In genomic region chr1:212488436-212489283, GRCh38 we compare ENCODE assay signal across 8 cellular contexts. TPM values are rescaled to one million over a fixed set of nuclear protein-coding genes. Genes with fewer than 3 reads are reported as not detected.
A peak's percentile ranks its signal among the peaks of the same experiment; 100 is the strongest.
DNase-seq lines count a peak whose midpoint lies in the region; ATAC-seq and TF ChIP-seq lines count a peak whose summit lies in the region.

No MANE protein-coding gene starts in this region.

- CTCF ChIA-PET in activated CD8-positive, alpha-beta T cell treated with anti-CD3 and anti-CD28 coated beads, Interleukin-2, amount 10 ng/mL, durations not matched to agents 7 days and 5 days (lab: Charles Lee) = interaction anchor here (0.6 to 1.6 kb wide), 4 partner anchors 11 to 293 kb away, joined by 3 to 11 read pairs (median 4); no protein-coding TSS in a partner anchor

- no peaks in the 10 kb centered on the region for H3K9me3 Mint-ChIP-seq in activated CD8-positive, alpha-beta T cell treated with anti-CD3 and anti-CD28 coated beads, Interleukin-2, amount 10 ng/mL, durations not matched to agents 7 days and 5 days (ENCODE audit: insufficient read depth)

- H3K4me3 Mint-ChIP-seq in activated CD8-positive, alpha-beta T cell treated with anti-CD3 and anti-CD28 coated beads, Interleukin-2, amount 10 ng/mL, durations not matched to agents 7 days and 5 days = no peak overlapping the region

- POLR2A ChIA-PET in activated CD8-positive, alpha-beta T cell treated with anti-CD3 and anti-CD28 coated beads, Interleukin-2, amount 10 ng/mL, durations not matched to agents 7 days and 5 days (lab: Charles Lee) = interaction anchor here (1.4 kb wide), 1 partner anchor 120 kb away, joined by 3 read pairs; the partner anchor contains the start of gene ATF3

- no peaks in the 10 kb centered on the region for H3K4me1 Mint-ChIP-seq in activated CD8-positive, alpha-beta T cell treated with anti-CD3 and anti-CD28 coated beads, Interleukin-2, amount 10 ng/mL, durations not matched to agents 7 days and 5 days (ENCODE audit: low read depth)

- H3K27ac Mint-ChIP-seq in activated CD8-positive, alpha-beta T cell treated with anti-CD3 and anti-CD28 coated beads, Interleukin-2, amount 10 ng/mL, durations not matched to agents 7 days and 5 days = no peak overlapping the region

- no peaks in the 10 kb centered on the region for H3K27me3 ChIP-seq in right atrium auricular region

- no peaks in the 10 kb centered on the region for H3K9me3 ChIP-seq in right atrium auricular region

- H3K36me3 Mint-ChIP-seq in activated CD8-positive, alpha-beta T cell treated with anti-CD3 and anti-CD28 coated beads, Interleukin-2, amount 10 ng/mL, durations not matched to agents 7 days and 5 days (ENCODE audit: low read depth) = no peaks in the 10 kb centered on the region

- no peaks in the 10 kb centered on the region for H3K36me3 ChIP-seq in right atrium auricular region

- no peak overlapping the region for H3K4me3 ChIP-seq in right atrium auricular region

- peaks cover 0 to 6% of the 10 kb centered on the region in 2 donors for H3K4me1 ChIP-seq in right atrium auricular region

- TF ChIP-seq CTCF in right atrium auricular region (IDR thresholded peaks at IDR 0.05) = no peak

- ATAC-seq in GM19452 (IDR thresholded peaks at IDR 0.05; ENCODE audit: unreplicated experiment) = peak; percentile 71
- ATAC-seq in HG03520 (IDR thresholded peaks at IDR 0.05; ENCODE audit: unreplicated experiment) = peak; percentile 85
- ATAC-seq in activated CD8-positive, alpha-beta T cell treated with anti-CD3 and anti-CD28 coated beads, Interleukin-2, amount 10 ng/mL, durations not matched to agents 7 days and 5 days = peak; percentile 54
- ATAC-seq in GM21528 (IDR thresholded peaks at IDR 0.05; ENCODE audit: low FRiP score, unreplicated experiment) = no peak

- peak overlapping the region in 1 of 2 donors; percentile 37 for H3K27ac ChIP-seq in right atrium auricular region

- DNase-seq in EL = peak; percentile 36
- DNase-seq in activated CD8-positive, alpha-beta T cell treated with anti-CD3 and anti-CD28 coated beads, Interleukin-2, amount 10 ng/mL, durations not matched to agents 7 days and 5 days = no peak
- peak; percentile 92 for DNase-seq in right atrium auricular region (ENCODE audit: low spot score)
- DNase-seq in stimulated activated CD8-positive, alpha-beta memory T cell treated with anti-CD3 and anti-CD28 coated beads, Interleukin-4, amount 100 ng/mL, for 24 hours (ENCODE audit: low read depth) = peak; percentile 9
- DNase-seq in NCI-H82 treated with DMSO at 0.1 percent for 48 hours (lab: John Stamatoyannopoulos, UW; ENCODE audit: unreplicated experiment) = no peak

- H3K27me3 Mint-ChIP-seq in activated CD8-positive, alpha-beta T cell treated with anti-CD3 and anti-CD28 coated beads, Interleukin-2, amount 10 ng/mL, durations not matched to agents 7 days and 5 days (ENCODE audit: low read depth) = peaks cover 9% of the 10 kb centered on the region

RNA-seq across cellular contexts. Expression of gene NENF, which starts 55.9 kb away (rescaled TPM):
- total RNA-seq in activated CD8-positive, alpha-beta T cell treated with anti-CD3 and anti-CD28 coated beads, Interleukin-2, amount 10 ng/mL, durations not matched to agents 7 days and 5 days = 10 to 100 TPM; 29.2 to 29.3 TPM
- 100 to 1,000 TPM in 1 of 2 donors, 10 to 100 TPM in 1; 56.8 to 134 TPM for total RNA-seq in right atrium auricular region

Comparison
In these comparisons a context has a peak if more than half of its experiments do, and no peak if none do; other contexts are left out.
1. DNase-seq: peak in EL (single experiment), right atrium auricular region (single experiment) and stimulated activated CD8-positive, alpha-beta memory T cell treated with anti-CD3 and anti-CD28 coated beads, Interleukin-4, amount 100 ng/mL, for 24 hours (single experiment); none in activated CD8-positive, alpha-beta T cell treated with anti-CD3 and anti-CD28 coated beads, Interleukin-2, amount 10 ng/mL, durations not matched to agents 7 days and 5 days (single experiment) and NCI-H82 treated with DMSO at 0.1 percent for 48 hours (single experiment).